In the genomic region with DNA sequence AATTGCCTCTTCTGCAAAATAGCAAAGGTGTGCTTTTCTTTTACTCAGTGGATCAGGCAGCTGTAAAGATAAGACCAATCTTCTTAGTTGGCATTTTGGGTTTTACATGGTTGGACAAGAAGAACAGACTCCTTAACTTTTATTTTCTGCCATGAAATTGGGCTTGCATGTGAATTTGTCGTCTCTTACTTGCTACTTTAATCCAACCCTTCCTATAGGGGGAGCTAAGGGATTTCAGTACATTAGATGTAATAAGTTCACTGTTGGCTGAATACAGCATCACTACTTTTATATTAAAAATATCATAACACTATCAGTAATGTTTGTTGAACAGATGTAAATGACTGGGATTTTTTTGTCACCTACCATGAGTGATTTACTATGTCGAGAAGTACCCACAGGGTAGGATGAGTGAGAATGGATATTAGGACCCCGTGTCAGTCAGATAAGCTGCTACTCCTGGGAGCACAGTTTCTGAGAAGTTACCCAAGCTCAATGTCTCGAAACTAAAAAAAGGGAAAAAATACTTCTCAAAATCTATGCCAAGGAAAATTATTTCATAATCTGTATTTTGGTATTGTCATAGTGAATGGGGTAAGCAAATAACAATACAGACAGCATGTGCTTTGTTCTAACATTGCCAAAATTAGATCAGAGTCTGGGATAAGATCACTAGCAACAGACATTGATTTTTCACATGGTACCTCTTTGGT, we compare ENCODE assay signal across 8 cellular contexts.
DNase-seq lines count a peak whose midpoint lies in the region; ATAC-seq and TF ChIP-seq lines count a peak whose summit lies in the region.

No MANE protein-coding gene starts in this region.

- H2AFZ ChIP-seq in ACC112 (ENCODE audit: low read length, unreplicated experiment): peak overlapping the region; percentile 18

- DNase-seq in GM20000 (ENCODE audit: low spot score) (peak; percentile 14), T-helper 17 cell (no peak), left ventricle myocardium superior (no peak), DMS114 treated with DMSO at 0.1 percent for 48 hours (lab: John Stamatoyannopoulos, UW; ENCODE audit: unreplicated experiment) (no peak), ecto neural progenitor cell (ENCODE audit: low spot score) (no peak)
- no peak for DNase-seq in activated naive CD4-positive, alpha-beta T cell treated with anti-CD3 and anti-CD28 coated beads for 36 hours

- no peak overlapping the region for H3K4me3 ChIP-seq in ACC112 (ENCODE audit: low read depth, low read length)

- H3K27me3 ChIP-seq in ACC112 (ENCODE audit: insufficient read depth, low read length): no peaks in the 10 kb centered on the region

- CTCF ChIA-PET in activated naive CD4-positive, alpha-beta T cell treated with anti-CD3 and anti-CD28 coated beads for 36 hours (lab: Charles Lee): interaction anchor here (0.5 to 2.1 kb wide), 11 partner anchors 10 to 338 kb away, joined by 3 to 8 read pairs (median 4); no protein-coding TSS in a partner anchor

- peaks cover 32% of the 10 kb centered on the region for H3K4me1 ChIP-seq in ACC112 (ENCODE audit: control insufficient read depth, insufficient read depth, low read length, unreplicated experiment)

- intact Hi-C loops in left ventricle myocardium superior (cut with micrococcal nuclease): no loop called here
- intact Hi-C loops in activated naive CD4-positive, alpha-beta T cell treated with anti-CD3 and anti-CD28 coated beads for 36 hours (cut with micrococcal nuclease): no loop called here

- ATAC-seq in T-helper 17 cell (peak; percentile 77), left ventricle myocardium superior (peak; percentile 74), GM21390 (IDR thresholded peaks at IDR 0.05; ENCODE audit: unreplicated experiment) (no peak)

- H3K36me3 Mint-ChIP-seq in T-helper 17 cell (ENCODE audit: low read depth): peaks cover 2% of the 10 kb centered on the region
- H3K36me3 Mint-ChIP-seq in activated naive CD4-positive, alpha-beta T cell treated with anti-CD3 and anti-CD28 coated beads for 36 hours (ENCODE audit: low read depth): no peaks in the 10 kb centered on the region

- peak overlapping the region; percentile 3; the same call in 1 of the 2 replicates for H3K27ac ChIP-seq in ACC112 (ENCODE audit: low read depth, low read length)

- TF ChIP-seq CTCF in GM20000 (IDR thresholded peaks at IDR 0.05; ENCODE audit: extremely low read depth, missing control alignments): peak; percentile 15

- peak overlapping the region; percentile 94 for H3K27ac Mint-ChIP-seq in T-helper 17 cell
- H3K27ac Mint-ChIP-seq in activated naive CD4-positive, alpha-beta T cell treated with anti-CD3 and anti-CD28 coated beads for 36 hours: no peak overlapping the region

- no peak overlapping the region for H3K4me3 Mint-ChIP-seq in T-helper 17 cell
- H3K4me3 Mint-ChIP-seq in activated naive CD4-positive, alpha-beta T cell treated with anti-CD3 and anti-CD28 coated beads for 36 hours: no peak overlapping the region

- peaks cover 25% of the 10 kb centered on the region for H3K4me1 Mint-ChIP-seq in T-helper 17 cell
- H3K4me1 Mint-ChIP-seq in activated naive CD4-positive, alpha-beta T cell treated with anti-CD3 and anti-CD28 coated beads for 36 hours (ENCODE audit: low read depth): peaks cover 7% of the 10 kb centered on the region

- peaks cover 2% of the 10 kb centered on the region for H3K79me2 ChIP-seq in ACC112 (ENCODE audit: control insufficient read depth, insufficient read depth, low read length, unreplicated experiment)

- H3K27me3 Mint-ChIP-seq in T-helper 17 cell: peaks cover 5% of the 10 kb centered on the region
- H3K27me3 Mint-ChIP-seq in activated naive CD4-positive, alpha-beta T cell treated with anti-CD3 and anti-CD28 coated beads for 36 hours (ENCODE audit: low read depth): no peaks in the 10 kb centered on the region

- no peaks in the 10 kb centered on the region for H3K9me3 ChIP-seq in T-helper 17 cell (ENCODE audit: control insufficient read depth, low read length, poor library complexity, severe bottlenecking)

- no peaks in the 10 kb centered on the region for H3K36me3 ChIP-seq in ACC112 (ENCODE audit: insufficient read depth, low read length)

- no peaks in the 10 kb centered on the region for H3K9me3 Mint-ChIP-seq in activated naive CD4-positive, alpha-beta T cell treated with anti-CD3 and anti-CD28 coated beads for 36 hours
